In genomic region chr5:131344288-131344687, GRCh38 we compare ENCODE assay signal across 7 cellular contexts.
DNase-seq lines count a peak whose midpoint lies in the region; ATAC-seq lines count a peak whose summit lies in the region.
"Not testable (repeated sequence)": the region's sequence is repeated elsewhere in the genome, so short reads cannot be mapped to it uniquely, and the experiment has no call there.

No MANE protein-coding gene starts in this region.

- peak overlapping the region in 2 of 3 donors; percentile 65 to 82 for H3K27ac Mint-ChIP-seq in CD4-positive, CD25-positive, alpha-beta regulatory T cell
- peak overlapping the region in 2 of 3 donors; percentile 76 to 78 for H3K27ac Mint-ChIP-seq in IgD-negative memory B cell
- H3K27ac Mint-ChIP-seq in activated CD4-positive, alpha-beta T cell treated with anti-CD3 and anti-CD28 coated beads, Interleukin-2, amount 10 ng/mL, durations not matched to agents 24 days and 14 days = not testable (repeated sequence)
- peak overlapping the region; percentile 86 for H3K27ac Mint-ChIP-seq in activated T-cell treated with anti-CD3 and anti-CD28 coated beads, Interleukin-2, amount 50 U/mL, for 24 hours
- peak overlapping the region; percentile 12 for H3K27ac Mint-ChIP-seq in activated naive CD4-positive, alpha-beta T cell treated with anti-CD3 and anti-CD28 coated beads for 36 hours
- peak overlapping the region; percentile 72 for H3K27ac Mint-ChIP-seq in activated naive CD8-positive, alpha-beta T cell treated with anti-CD3 and anti-CD28 coated beads for 36 hours
- peak overlapping the region in 9 of 10 donors; percentile 71 to 90 (median 87) for H3K27ac Mint-ChIP-seq in naive thymus-derived CD8-positive, alpha-beta T cell

- H3K4me1 ChIP-seq in CD4-positive, CD25-positive, alpha-beta regulatory T cell (ENCODE audit: control insufficient read depth, insufficient read depth, low read length, poor library complexity, severe bottlenecking) = peaks cover 15% of the 10 kb centered on the region

- H3K9me3 Mint-ChIP-seq in CD4-positive, CD25-positive, alpha-beta regulatory T cell; IgD-negative memory B cell: not testable (repeated sequence)
- H3K9me3 Mint-ChIP-seq in activated CD4-positive, alpha-beta T cell treated with anti-CD3 and anti-CD28 coated beads, Interleukin-2, amount 10 ng/mL, durations not matched to agents 24 days and 14 days = peaks cover 21% of the 10 kb centered on the region
- peaks cover 25% of the 10 kb centered on the region for H3K9me3 Mint-ChIP-seq in activated T-cell treated with anti-CD3 and anti-CD28 coated beads, Interleukin-2, amount 50 U/mL, for 24 hours
- H3K9me3 Mint-ChIP-seq in activated naive CD4-positive, alpha-beta T cell treated with anti-CD3 and anti-CD28 coated beads for 36 hours = peaks cover 36% of the 10 kb centered on the region
- peaks cover 62% of the 10 kb centered on the region for H3K9me3 Mint-ChIP-seq in activated naive CD8-positive, alpha-beta T cell treated with anti-CD3 and anti-CD28 coated beads for 36 hours
- H3K9me3 Mint-ChIP-seq in naive thymus-derived CD8-positive, alpha-beta T cell = peaks cover 0 to 26% (median 15%) of the 10 kb centered on the region in 9 donors

- H3K4me3 ChIP-seq in CD4-positive, CD25-positive, alpha-beta regulatory T cell (ENCODE audit: low read depth, low read length) = not testable (repeated sequence)

- peaks cover 16% of the 10 kb centered on the region for H3K36me3 ChIP-seq in CD4-positive, CD25-positive, alpha-beta regulatory T cell (ENCODE audit: control insufficient read depth, insufficient read depth, low read length)

- peaks cover 49 to 88% (median 68%) of the 10 kb centered on the region in 4 donors for H3K4me1 Mint-ChIP-seq in CD4-positive, CD25-positive, alpha-beta regulatory T cell
- H3K4me1 Mint-ChIP-seq in IgD-negative memory B cell = peaks cover 22 to 27% (median 23%) of the 10 kb centered on the region in 3 donors
- H3K4me1 Mint-ChIP-seq in activated CD4-positive, alpha-beta T cell treated with anti-CD3 and anti-CD28 coated beads, Interleukin-2, amount 10 ng/mL, durations not matched to agents 24 days and 14 days = peaks cover 57% of the 10 kb centered on the region
- peaks cover 83% of the 10 kb centered on the region for H3K4me1 Mint-ChIP-seq in activated T-cell treated with anti-CD3 and anti-CD28 coated beads, Interleukin-2, amount 50 U/mL, for 24 hours (ENCODE audit: low read depth)
- H3K4me1 Mint-ChIP-seq in activated naive CD4-positive, alpha-beta T cell treated with anti-CD3 and anti-CD28 coated beads for 36 hours (ENCODE audit: low read depth) = peaks cover 83% of the 10 kb centered on the region
- H3K4me1 Mint-ChIP-seq in activated naive CD8-positive, alpha-beta T cell treated with anti-CD3 and anti-CD28 coated beads for 36 hours = peaks cover 65% of the 10 kb centered on the region
- peaks cover 46 to 92% (median 83%) of the 10 kb centered on the region in 4 donors for H3K4me1 Mint-ChIP-seq in naive thymus-derived CD8-positive, alpha-beta T cell

- H3K9me3 ChIP-seq in CD4-positive, CD25-positive, alpha-beta regulatory T cell (ENCODE audit: control insufficient read depth in 2 of 2, low read length in 2 of 2) = not testable (repeated sequence)

- peak overlapping the region in 3 of 4 donors; percentile 22 to 76 (median 69) for H3K4me3 Mint-ChIP-seq in CD4-positive, CD25-positive, alpha-beta regulatory T cell
- H3K4me3 Mint-ChIP-seq in IgD-negative memory B cell; activated CD4-positive, alpha-beta T cell treated with anti-CD3 and anti-CD28 coated beads, Interleukin-2, amount 10 ng/mL, durations not matched to agents 24 days and 14 days; activated T-cell treated with anti-CD3 and anti-CD28 coated beads, Interleukin-2, amount 50 U/mL, for 24 hours; activated naive CD4-positive, alpha-beta T cell treated with anti-CD3 and anti-CD28 coated beads for 36 hours; activated naive CD8-positive, alpha-beta T cell treated with anti-CD3 and anti-CD28 coated beads for 36 hours: not testable (repeated sequence)
- H3K4me3 Mint-ChIP-seq in naive thymus-derived CD8-positive, alpha-beta T cell = peak overlapping the region in 7 of 10 donors; percentile 8 to 73 (median 48)

- not testable (repeated sequence) for ATAC-seq in CD4-positive, CD25-positive, alpha-beta regulatory T cell (ENCODE audit: low read depth in 2 of 2); naive thymus-derived CD8-positive, alpha-beta T cell

- CTCF ChIA-PET in activated naive CD4-positive, alpha-beta T cell treated with anti-CD3 and anti-CD28 coated beads for 36 hours (lab: Charles Lee) = interaction anchor here (0.7 kb wide), 1 partner anchor 82 kb away, joined by 3 read pairs; no protein-coding TSS in a partner anchor

- intact Hi-C loops in activated CD4-positive, alpha-beta T cell treated with anti-CD3 and anti-CD28 coated beads, Interleukin-2, amount 10 ng/mL, durations not matched to agents 24 days and 14 days (cut with micrococcal nuclease); activated naive CD4-positive, alpha-beta T cell treated with anti-CD3 and anti-CD28 coated beads for 36 hours (cut with micrococcal nuclease): not testable (repeated sequence)

- POLR2A ChIA-PET in naive thymus-derived CD8-positive, alpha-beta T cell (lab: Charles Lee) = not testable (repeated sequence)

- H3K27me3 ChIP-seq in CD4-positive, CD25-positive, alpha-beta regulatory T cell (ENCODE audit: control insufficient read depth, insufficient read depth, low read length) = not testable (repeated sequence)

- H3K27ac ChIP-seq in CD4-positive, CD25-positive, alpha-beta regulatory T cell (ENCODE audit: insufficient read depth, low read length, poor library complexity, severe bottlenecking) = not testable (repeated sequence)

- peak in 1 of 3 donors; percentile 65 for DNase-seq in CD4-positive, CD25-positive, alpha-beta regulatory T cell
- peak; percentile 68 for DNase-seq in activated CD4-positive, alpha-beta T cell treated with anti-CD3 and anti-CD28 coated beads, Interleukin-2, amount 10 ng/mL, durations not matched to agents 24 days and 14 days
- not testable (repeated sequence) for DNase-seq in activated T-cell treated with anti-CD3 and anti-CD28 coated beads, Interleukin-2, amount 50 U/mL, for 24 hours; activated naive CD4-positive, alpha-beta T cell treated with anti-CD3 and anti-CD28 coated beads for 36 hours; activated naive CD8-positive, alpha-beta T cell treated with anti-CD3 and anti-CD28 coated beads for 36 hours
- peak in 3 of 10 donors; percentile 24 to 51 (median 32) for DNase-seq in naive thymus-derived CD8-positive, alpha-beta T cell

- H3K27me3 Mint-ChIP-seq in CD4-positive, CD25-positive, alpha-beta regulatory T cell; IgD-negative memory B cell; activated CD4-positive, alpha-beta T cell treated with anti-CD3 and anti-CD28 coated beads, Interleukin-2, amount 10 ng/mL, durations not matched to agents 24 days and 14 days; activated T-cell treated with anti-CD3 and anti-CD28 coated beads, Interleukin-2, amount 50 U/mL, for 24 hours; activated naive CD4-positive, alpha-beta T cell treated with anti-CD3 and anti-CD28 coated beads for 36 hours (ENCODE audit: low read depth); activated naive CD8-positive, alpha-beta T cell treated with anti-CD3 and anti-CD28 coated beads for 36 hours; naive thymus-derived CD8-positive, alpha-beta T cell: not testable (repeated sequence)

- H3K36me3 Mint-ChIP-seq in CD4-positive, CD25-positive, alpha-beta regulatory T cell = peaks cover 61% of the 10 kb centered on the region
- peaks cover 30% of the 10 kb centered on the region for H3K36me3 Mint-ChIP-seq in IgD-negative memory B cell
- H3K36me3 Mint-ChIP-seq in activated CD4-positive, alpha-beta T cell treated with anti-CD3 and anti-CD28 coated beads, Interleukin-2, amount 10 ng/mL, durations not matched to agents 24 days and 14 days (ENCODE audit: low read depth) = peaks cover 81% of the 10 kb centered on the region
- H3K36me3 Mint-ChIP-seq in activated T-cell treated with anti-CD3 and anti-CD28 coated beads, Interleukin-2, amount 50 U/mL, for 24 hours (ENCODE audit: low read depth) = peaks cover 94% of the 10 kb centered on the region
- peaks cover 71% of the 10 kb centered on the region for H3K36me3 Mint-ChIP-seq in activated naive CD4-positive, alpha-beta T cell treated with anti-CD3 and anti-CD28 coated beads for 36 hours (ENCODE audit: low read depth)
- peaks cover 92% of the 10 kb centered on the region for H3K36me3 Mint-ChIP-seq in activated naive CD8-positive, alpha-beta T cell treated with anti-CD3 and anti-CD28 coated beads for 36 hours
- peaks cover 14 to 77% (median 75%) of the 10 kb centered on the region in 3 donors for H3K36me3 Mint-ChIP-seq in naive thymus-derived CD8-positive, alpha-beta T cell
